In the genomic region with DNA sequence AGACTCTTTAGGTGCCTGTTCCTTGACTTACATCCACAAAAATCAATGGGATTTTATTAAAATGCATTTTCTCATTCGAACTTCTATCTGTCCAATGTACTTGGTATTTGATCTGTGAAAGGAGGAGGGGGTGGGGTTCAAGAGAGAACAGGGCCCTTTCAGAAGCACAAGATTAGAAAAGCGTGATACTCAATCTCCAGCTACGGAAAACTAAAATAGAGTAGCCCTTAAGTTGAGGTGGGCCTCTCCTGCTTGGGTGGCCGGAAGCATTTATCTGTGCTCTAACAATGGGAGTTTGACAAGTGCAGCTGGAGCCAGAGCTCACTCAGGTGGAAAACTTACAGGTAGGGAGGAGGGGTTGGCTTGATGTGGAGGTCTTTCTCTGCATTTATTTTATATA, we compare ENCODE assay signal across 1 cellular context.
TF ChIP-seq lines count a peak whose summit lies in the region.

No MANE protein-coding gene starts in this region.

TF ChIP-seq in H1, 55 proteins besides CTCF, POLR2A, EP300 and RAD21:
- TF ChIP-seq CEBPB (IDR thresholded peaks at IDR 0.05; ENCODE audit: low read depth, low read length), result no peak
- TF ChIP-seq, protein P1, sequence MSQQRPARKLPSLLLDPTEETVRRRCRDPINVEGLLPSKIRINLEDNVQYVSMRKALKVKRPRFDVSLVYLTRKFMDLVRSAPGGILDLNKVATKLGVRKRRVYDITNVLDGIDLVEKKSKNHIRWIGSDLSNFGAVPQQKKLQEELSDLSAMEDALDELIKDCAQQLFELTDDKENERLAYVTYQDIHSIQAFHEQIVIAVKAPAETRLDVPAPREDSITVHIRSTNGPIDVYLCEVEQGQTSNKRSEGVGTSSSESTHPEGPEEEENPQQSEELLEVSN (IDR thresholded peaks at IDR 0.05), result no peak
- no peak for TF ChIP-seq CBX5 (IDR thresholded peaks at IDR 0.05; ENCODE audit: low read depth, low read length)
- TF ChIP-seq GABPA (IDR thresholded peaks at IDR 0.05; ENCODE audit: borderline replicate concordance, insufficient read depth, low read length), result no peak
- no peak for TF ChIP-seq HDAC6 (IDR thresholded peaks at IDR 0.05; ENCODE audit: low read depth, low read length)
- TF ChIP-seq, protein P2, sequence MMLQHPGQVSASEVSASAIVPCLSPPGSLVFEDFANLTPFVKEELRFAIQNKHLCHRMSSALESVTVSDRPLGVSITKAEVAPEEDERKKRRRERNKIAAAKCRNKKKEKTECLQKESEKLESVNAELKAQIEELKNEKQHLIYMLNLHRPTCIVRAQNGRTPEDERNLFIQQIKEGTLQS (IDR thresholded peaks at IDR 0.05; ENCODE audit: insufficient read depth, low read depth, low read length), result no peak
- TF ChIP-seq, protein P3, sequence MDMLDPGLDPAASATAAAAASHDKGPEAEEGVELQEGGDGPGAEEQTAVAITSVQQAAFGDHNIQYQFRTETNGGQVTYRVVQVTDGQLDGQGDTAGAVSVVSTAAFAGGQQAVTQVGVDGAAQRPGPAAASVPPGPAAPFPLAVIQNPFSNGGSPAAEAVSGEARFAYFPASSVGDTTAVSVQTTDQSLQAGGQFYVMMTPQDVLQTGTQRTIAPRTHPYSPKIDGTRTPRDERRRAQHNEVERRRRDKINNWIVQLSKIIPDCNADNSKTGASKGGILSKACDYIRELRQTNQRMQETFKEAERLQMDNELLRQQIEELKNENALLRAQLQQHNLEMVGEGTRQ (IDR thresholded peaks at IDR 0.05; ENCODE audit: low read length), result no peak
- TF ChIP-seq TAF1 (IDR thresholded peaks at IDR 0.05; ENCODE audit: low read depth, low read length), result no peak
- no peak for TF ChIP-seq ASH2L (IDR thresholded peaks at IDR 0.05; ENCODE audit: low read length)
- TF ChIP-seq TBP (IDR thresholded peaks at IDR 0.05; ENCODE audit: low read depth, low read length), result no peak
- no peak for TF ChIP-seq BACH1 (IDR thresholded peaks at IDR 0.05; ENCODE audit: low read length)
